Comparison of ENCODE assay signal across 8 cellular contexts in genomic region chr5:52988335-52989024, GRCh38. TPM values are rescaled to one million over a fixed set of nuclear protein-coding genes. Genes with fewer than 3 reads are reported as not detected.
A peak's percentile ranks its signal among the peaks of the same experiment; 100 is the strongest.
DNase-seq lines count a peak whose midpoint lies in the region; ATAC-seq and TF ChIP-seq lines count a peak whose summit lies in the region.

No MANE protein-coding gene starts in this region.

- intact Hi-C loops in activated CD4-positive, alpha-beta memory T cell treated with anti-CD3 and anti-CD28 coated beads for 36 hours (cut with micrococcal nuclease): loop anchor here (1.0 to 2.0 kb wide), 6 partner anchors 20 to 108 kb away; no protein-coding TSS in a partner anchor
- intact Hi-C loops in heart left ventricle (cut with DNase I): loop anchor here in 2 of 10 donors (5.0 to 10.0 kb wide), 2 partner anchors 39 to 46 kb away; no protein-coding TSS in a partner anchor

- H3K4me1 ChIP-seq in heart left ventricle: peaks cover 0 to 22% (median 10%) of the 10 kb centered on the region in 12 donors

- no peak overlapping the region for H3K27ac Mint-ChIP-seq in activated naive CD4-positive, alpha-beta T cell treated with anti-CD3 and anti-CD28 coated beads, Interleukin-2, amount 10 ng/mL, durations not matched to agents 7 days and 5 days
- peak overlapping the region; percentile 20 for H3K27ac Mint-ChIP-seq in activated CD4-positive, alpha-beta memory T cell treated with anti-CD3 and anti-CD28 coated beads for 36 hours

- 12 to 21% (median 18%) methylated on average over 14 to 16 of the region's 16 CpGs for WGBS in heart left ventricle, 4 donors

- peak overlapping the region in 6 of 12 donors; percentile 9 to 45 (median 18) for H3K27ac ChIP-seq in heart left ventricle

- H3K4me1 Mint-ChIP-seq in activated naive CD4-positive, alpha-beta T cell treated with anti-CD3 and anti-CD28 coated beads, Interleukin-2, amount 10 ng/mL, durations not matched to agents 7 days and 5 days: peaks cover 44% of the 10 kb centered on the region
- H3K4me1 Mint-ChIP-seq in activated CD4-positive, alpha-beta memory T cell treated with anti-CD3 and anti-CD28 coated beads for 36 hours (ENCODE audit: low read depth): peaks cover 35% of the 10 kb centered on the region

- ATAC-seq in heart left ventricle (peak in 2 of 4 donors; percentile 32 to 47), GM18519 (IDR thresholded peaks at IDR 0.05; ENCODE audit: low FRiP score, unreplicated experiment) (no peak)

- H3K4me3 Mint-ChIP-seq in activated naive CD4-positive, alpha-beta T cell treated with anti-CD3 and anti-CD28 coated beads, Interleukin-2, amount 10 ng/mL, durations not matched to agents 7 days and 5 days: peak overlapping the region; percentile 67
- H3K4me3 Mint-ChIP-seq in activated CD4-positive, alpha-beta memory T cell treated with anti-CD3 and anti-CD28 coated beads for 36 hours: peak overlapping the region; percentile 73

- no peaks in the 10 kb centered on the region for H3K36me3 ChIP-seq in heart left ventricle

- H3K9me3 ChIP-seq in heart left ventricle: no peaks in the 10 kb centered on the region

- POLR2A ChIA-PET in activated CD4-positive, alpha-beta memory T cell treated with anti-CD3 and anti-CD28 coated beads for 36 hours (lab: Charles Lee): interaction anchor here (0.9 to 1.4 kb wide), 3 partner anchors 44 to 122 kb away, joined by 3 to 6 read pairs (median 6); no protein-coding TSS in a partner anchor

- H3K4me3 ChIP-seq in heart left ventricle (peak overlapping the region; percentile 27 to 74 (median 62)), skeletal muscle cell (ENCODE audit: low read depth, low read length) (peak overlapping the region; percentile 74)

- no peak for DNase-seq in activated naive CD4-positive, alpha-beta T cell treated with anti-CD3 and anti-CD28 coated beads, Interleukin-2, amount 10 ng/mL, durations not matched to agents 7 days and 5 days
- DNase-seq in activated naive CD4-positive, alpha-beta T cell (lab: John Stamatoyannopoulos, UW): no peak
- no peak for DNase-seq in activated CD4-positive, alpha-beta memory T cell treated with anti-CD3 and anti-CD28 coated beads for 36 hours
- DNase-seq in heart left ventricle: no peak
- no peak for DNase-seq in skeletal muscle cell (ENCODE audit: low read depth)
- no peak for DNase-seq in NCI-H2196 (lab: John Stamatoyannopoulos, UW; ENCODE audit: unreplicated experiment)
- no peak for DNase-seq in cerebellar nuclear complex (lab: John Stamatoyannopoulos, UW)

- H3K9me3 Mint-ChIP-seq in activated naive CD4-positive, alpha-beta T cell treated with anti-CD3 and anti-CD28 coated beads, Interleukin-2, amount 10 ng/mL, durations not matched to agents 7 days and 5 days: no peaks in the 10 kb centered on the region
- H3K9me3 Mint-ChIP-seq in activated CD4-positive, alpha-beta memory T cell treated with anti-CD3 and anti-CD28 coated beads for 36 hours: no peaks in the 10 kb centered on the region

- peaks cover 15% of the 10 kb centered on the region for H3K36me3 Mint-ChIP-seq in activated naive CD4-positive, alpha-beta T cell treated with anti-CD3 and anti-CD28 coated beads, Interleukin-2, amount 10 ng/mL, durations not matched to agents 7 days and 5 days
- H3K36me3 Mint-ChIP-seq in activated CD4-positive, alpha-beta memory T cell treated with anti-CD3 and anti-CD28 coated beads for 36 hours: no peaks in the 10 kb centered on the region

- TF ChIP-seq CTCF in heart left ventricle (IDR thresholded peaks at IDR 0.05): no peak

- no peak for TF ChIP-seq POLR2A in heart left ventricle (IDR thresholded peaks at IDR 0.05)

- peaks cover 0 to 9% (median 0%) of the 10 kb centered on the region in 9 donors for H3K27me3 ChIP-seq in heart left ventricle

- CTCF ChIA-PET in activated naive CD4-positive, alpha-beta T cell treated with anti-CD3 and anti-CD28 coated beads, Interleukin-2, amount 10 ng/mL, durations not matched to agents 7 days and 5 days (lab: Charles Lee): interaction anchor here (0.9 to 5.1 kb wide), 5 partner anchors 13 to 103 kb away, joined by 3 to 45 read pairs (median 3); no protein-coding TSS in a partner anchor
- CTCF ChIA-PET in activated CD4-positive, alpha-beta memory T cell treated with anti-CD3 and anti-CD28 coated beads for 36 hours (lab: Charles Lee): interaction anchor here (0.8 to 3.2 kb wide), 7 partner anchors 10 to 108 kb away, joined by 3 to 16 read pairs (median 7); no protein-coding TSS in a partner anchor

- H3K27me3 Mint-ChIP-seq in activated naive CD4-positive, alpha-beta T cell treated with anti-CD3 and anti-CD28 coated beads, Interleukin-2, amount 10 ng/mL, durations not matched to agents 7 days and 5 days: peaks cover 27% of the 10 kb centered on the region
- H3K27me3 Mint-ChIP-seq in activated CD4-positive, alpha-beta memory T cell treated with anti-CD3 and anti-CD28 coated beads for 36 hours: peaks cover 11% of the 10 kb centered on the region

RNA-seq across cellular contexts. Expression of gene ITGA2, which starts 0.7 kb away (rescaled TPM):
- total RNA-seq in activated CD4-positive, alpha-beta memory T cell treated with anti-CD3 and anti-CD28 coated beads for 36 hours: 1 to 10 TPM; 2.2 to 2.3 TPM
- 10 to 100 TPM in 1 of 9 donors, 1 to 10 TPM in 3, under 1 TPM in 5; 0.25 to 10.7 (median 1.00) TPM for total RNA-seq in heart left ventricle
- polyA plus RNA-seq in heart left ventricle: 1 to 10 TPM in 1 of 2 donors, under 1 TPM in 1; 0.23 to 1.9 TPM
